ENCODE assay signal across 16 cellular contexts in genomic region chr10:522350-522749, GRCh38.
"Had no signal": no experiment of that assay in that cellular context is flagged by ENCODE, and none has a peak within 500 bp of the region (broad histone marks: within the 10 kb centered on the region; RNA-seq: fewer than 3 reads in every experiment).

No MANE protein-coding gene starts in this region.

- DNase-seq: activated CD4-positive, alpha-beta T cell treated with anti-CD3 and anti-CD28 coated beads for 36 hours; activated CD4-positive, alpha-beta T cell treated with anti-CD3 and anti-CD28 coated beads, Interleukin-2, amount 50 U/mL, for 48 hours; activated CD8-positive, alpha-beta memory T cell treated with anti-CD3 and anti-CD28 coated beads, Interleukin-2, amount 50 U/mL, for 48 hours; activated naive CD4-positive, alpha-beta T cell; activated T-cell treated with anti-CD3 and anti-CD28 coated beads, Interleukin-2, amount 50 U/mL, for 4 hours; amniotic stem cell; stimulated activated CD4-positive, alpha-beta T cell treated with anti-CD3 and anti-CD28 coated beads, Interleukin-4, amount 100 ng/mL, for 1 hour; stimulated activated naive CD4-positive, alpha-beta T cell treated with Interleukin-2 at 50 U/mL for 16 hours; T1000 had no signal

- H3K4me3 ChIP-seq: breast epithelium, coronary artery, esophagus muscularis mucosa, left ventricle myocardium inferior, smooth muscle cell, tibial artery had no signal

- H3K27me3 ChIP-seq: breast epithelium, esophagus muscularis mucosa, tibial artery had no signal

- H3K4me2 ChIP-seq: smooth muscle cell had no signal

- H3K9me3 ChIP-seq: breast epithelium, esophagus muscularis mucosa, left ventricle myocardium inferior, tibial artery had no signal

- ATAC-seq: activated CD4-positive, alpha-beta T cell treated with anti-CD3 and anti-CD28 coated beads for 36 hours; activated T-cell treated with anti-CD3 and anti-CD28 coated beads, Interleukin-2, amount 50 U/mL, for 4 hours; WTC11 had no signal

- H3K36me3 ChIP-seq: breast epithelium, esophagus muscularis mucosa, tibial artery had no signal

- H3K27ac ChIP-seq: breast epithelium, coronary artery, left ventricle myocardium inferior, tibial artery had no signal
